ENCODE assay signal across 17 cellular contexts in the genomic region with DNA sequence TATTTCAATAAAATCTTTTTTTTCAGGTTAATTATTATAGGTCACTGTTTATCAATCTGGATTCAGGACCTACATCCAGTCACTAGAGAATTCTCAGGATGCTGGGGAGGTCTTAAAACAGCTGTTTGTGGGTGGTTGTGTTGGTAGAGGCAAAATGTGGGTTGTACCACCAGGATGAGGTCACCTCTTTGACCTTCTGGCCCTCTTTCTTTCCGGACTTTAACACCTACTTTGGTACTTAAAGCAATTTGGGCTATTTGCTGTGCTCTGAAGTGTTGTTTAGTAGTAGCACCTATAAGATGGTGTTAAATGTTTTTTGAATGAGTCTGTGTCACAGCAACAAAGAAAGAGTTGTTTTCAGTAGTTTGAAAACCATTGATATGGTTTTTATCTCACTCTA. TPM values are rescaled to one million over a fixed set of nuclear protein-coding genes. Genes with fewer than 3 reads are reported as not detected.
DNase-seq lines count a peak whose midpoint lies in the region; ATAC-seq, FAIRE-seq and TF ChIP-seq lines count a peak whose summit lies in the region.
"Had no signal": no experiment of that assay in that cellular context is flagged by ENCODE, and none has a peak within 500 bp of the region (broad histone marks: within the 10 kb centered on the region; RNA-seq: fewer than 3 reads in every experiment).

No MANE protein-coding gene starts in this region.

- H3K9ac ChIP-seq in K562 (ENCODE audit: insufficient read depth in 1 of 2, low read depth in 2 of 2, low read length in 2 of 2) (no peak overlapping the region), smooth muscle cell (ENCODE audit: low read depth) (no peak overlapping the region)

- H3K4me2 ChIP-seq in K562 (ENCODE audit: insufficient read depth, low read length) = no peak overlapping the region
- no peak overlapping the region for H3K4me2 ChIP-seq in smooth muscle cell

- H3K4me3 ChIP-seq in K562 = no peak overlapping the region
- H3K4me3 ChIP-seq in smooth muscle cell = no peak overlapping the region
- H3K4me3 ChIP-seq in esophagus muscularis mucosa = no peak overlapping the region
- H3K4me3 ChIP-seq: gastrocnemius medialis, lower lobe of right lung, thyroid gland had no signal

- peaks cover 3% of the 10 kb centered on the region; the same call in 1 of the 3 replicates for H3K36me3 ChIP-seq in K562 (ENCODE audit: control insufficient read depth, insufficient read depth, low read length)
- no peaks in the 10 kb centered on the region for H3K36me3 ChIP-seq in smooth muscle cell (ENCODE audit: low read depth)
- H3K36me3 ChIP-seq in esophagus muscularis mucosa = no peaks in the 10 kb centered on the region
- H3K36me3 ChIP-seq: gastrocnemius medialis, lower lobe of right lung, thyroid gland had no signal

- 78% methylated on average over 1 of the region's 1 CpG for WGBS in K562 (ENCODE audit: insufficient coverage, low coverage, missing lambda C conversion rate)
- WGBS in smooth muscle cell (ENCODE audit: low lambda C conversion rate) = 71% methylated on average over 1 of the region's 1 CpG
- WGBS in esophagus muscularis mucosa = 57% methylated on average over 1 of the region's 1 CpG

- no peaks in the 10 kb centered on the region for H3K27me3 Mint-ChIP-seq in stimulated activated naive B cell treated with anti-CD40 and anti-IgM and Interleukin-4, amounts not matched to agents 10 μg/mL and 1 μg/mL and 100 μg/mL, for 72 hours
- H3K27me3 Mint-ChIP-seq: activated CD4-positive, alpha-beta T cell treated with anti-CD3 and anti-CD28 coated beads, Interleukin-2, amount 10 ng/mL, durations not matched to agents 24 days and 14 days had no signal

- peak; percentile 8 for DNase-seq in activated gamma-delta T cell treated with Interleukin-2 at 50 U/mL for 16 hours
- DNase-seq in activated gamma-delta T cell (lab: John Stamatoyannopoulos, UW) = no peak
- DNase-seq in K562 (ENCODE audit: extremely low read depth in 1 of 4, low spot score in 3 of 4) = no peak
- DNase-seq in stimulated activated naive B cell treated with anti-CD40 and anti-IgM and Interleukin-4, amounts not matched to agents 10 μg/mL and 1 μg/mL and 100 μg/mL, for 72 hours = no peak
- no peak for DNase-seq in smooth muscle cell (lab: John Stamatoyannopoulos, UW; ENCODE audit: unreplicated experiment)
- no peak for DNase-seq in esophagus muscularis mucosa (ENCODE audit: extremely low spot score)
- no peak for DNase-seq in NCI-H1417 treated with DMSO at 0.1 percent for 48 hours (lab: John Stamatoyannopoulos, UW)
- DNase-seq: activated CD4-positive, alpha-beta T cell treated with anti-CD3 and anti-CD28 coated beads, Interleukin-2, amount 10 ng/mL, durations not matched to agents 24 days and 14 days; activated T-cell treated with anti-CD3 and anti-CD28 coated beads, Interleukin-2, amount 50 U/mL, for 4 hours; cerebellar nuclear complex; gastrocnemius medialis; lower lobe of right lung; NCI-H2029 treated with DMSO at 0.1 percent for 48 hours; NCI-H526; thyroid gland had no signal

- no peaks in the 10 kb centered on the region for H3K27me3 ChIP-seq in K562 (ENCODE audit: control insufficient read depth in 2 of 2, insufficient read depth in 2 of 2, low read length in 2 of 2)
- H3K27me3 ChIP-seq in smooth muscle cell (ENCODE audit: low read depth) = no peaks in the 10 kb centered on the region
- H3K27me3 ChIP-seq in esophagus muscularis mucosa = no peaks in the 10 kb centered on the region
- H3K27me3 ChIP-seq: gastrocnemius medialis, thyroid gland had no signal

- TF ChIP-seq POLR2A in K562 (conservative IDR thresholded peaks at IDR 0.05) (no peak), esophagus muscularis mucosa (IDR thresholded peaks at IDR 0.05; ENCODE audit: low read depth) (no peak)

- peaks cover 35 to 72% of the 10 kb centered on the region in 2 donors for H3K4me1 Mint-ChIP-seq in stimulated activated naive B cell treated with anti-CD40 and anti-IgM and Interleukin-4, amounts not matched to agents 10 μg/mL and 1 μg/mL and 100 μg/mL, for 72 hours

- no peaks in the 10 kb centered on the region for H3F3A ChIP-seq in smooth muscle cell (ENCODE audit: low read depth)

- H3K27ac ChIP-seq in K562 (ENCODE audit: extremely low read depth, low read depth, low read length) (no peak overlapping the region), smooth muscle cell (ENCODE audit: low read depth) (no peak overlapping the region), esophagus muscularis mucosa (replicated peaks in 1 of 4) (no peak overlapping the region)
- H3K27ac ChIP-seq: gastrocnemius medialis, lower lobe of right lung, thyroid gland had no signal

- H3K79me2 ChIP-seq in K562 (ENCODE audit: control insufficient read depth, insufficient read depth, low read length) = peaks cover 21% of the 10 kb centered on the region; the same call in 2 of the 3 replicates
- H3K79me2 ChIP-seq in smooth muscle cell (ENCODE audit: low read depth) = peaks cover 89% of the 10 kb centered on the region

- BruUV-seq in K562 (replicated peaks; lab: Mats Ljungman, UMichigan) = no TSS peak

- H3K9me3 ChIP-seq in K562 (replicated peaks; ENCODE audit: control insufficient read depth, insufficient read depth, low read depth, low read length) (no peaks in the 10 kb centered on the region), smooth muscle cell (replicated peaks; ENCODE audit: low read depth) (no peaks in the 10 kb centered on the region), esophagus muscularis mucosa (no peaks in the 10 kb centered on the region)
- H3K9me3 ChIP-seq: gastrocnemius medialis, lower lobe of right lung, thyroid gland had no signal

- POLR2A ChIA-PET in K562 (lab: Yijun Ruan, JAX) = interaction anchor here (0.8 kb wide), 1 partner anchor 87 kb away, joined by 3 read pairs; no protein-coding TSS in a partner anchor

- FAIRE-seq in K562 (lab: Jason Lieb, UNC) = no peak
- FAIRE-seq: endothelial cell of umbilical vein had no signal

- peak overlapping the region; percentile 47 for H3K27ac Mint-ChIP-seq in stimulated activated naive B cell treated with anti-CD40 and anti-IgM and Interleukin-4, amounts not matched to agents 10 μg/mL and 1 μg/mL and 100 μg/mL, for 72 hours
- H3K27ac Mint-ChIP-seq: activated CD4-positive, alpha-beta T cell treated with anti-CD3 and anti-CD28 coated beads, Interleukin-2, amount 10 ng/mL, durations not matched to agents 24 days and 14 days had no signal

- TF ChIP-seq EP300 in K562 (IDR thresholded peaks at IDR 0.05; ENCODE audit: low read length) = no peak
- TF ChIP-seq EP300 in esophagus muscularis mucosa (IDR thresholded peaks at IDR 0.05) = no peak

- no peaks in the 10 kb centered on the region for H3K9me3 Mint-ChIP-seq in stimulated activated naive B cell treated with anti-CD40 and anti-IgM and Interleukin-4, amounts not matched to agents 10 μg/mL and 1 μg/mL and 100 μg/mL, for 72 hours
- H3K9me3 Mint-ChIP-seq: activated CD4-positive, alpha-beta T cell treated with anti-CD3 and anti-CD28 coated beads, Interleukin-2, amount 10 ng/mL, durations not matched to agents 24 days and 14 days; activated T-cell treated with anti-CD3 and anti-CD28 coated beads, Interleukin-2, amount 50 U/mL, for 4 hours had no signal

- H2AFZ ChIP-seq in K562 (ENCODE audit: low read depth, low read length) = no peak overlapping the region
- H2AFZ ChIP-seq in smooth muscle cell (ENCODE audit: low read depth) = no peak overlapping the region

- H3K9me1 ChIP-seq in K562 (ENCODE audit: control insufficient read depth, insufficient read depth, low read length) = no peaks in the 10 kb centered on the region

- ATAC-seq in HG02943 (IDR thresholded peaks at IDR 0.05; ENCODE audit: low read depth, unreplicated experiment) = peak; percentile 60
- no peak for ATAC-seq in K562
- peak; percentile 53 to 55 for ATAC-seq in stimulated activated naive B cell treated with anti-CD40 and anti-IgM and Interleukin-4, amounts not matched to agents 10 μg/mL and 1 μg/mL and 100 μg/mL, for 72 hours (replicated peaks)
- ATAC-seq: gastrocnemius medialis had no signal

- H3K4me3 Mint-ChIP-seq in stimulated activated naive B cell treated with anti-CD40 and anti-IgM and Interleukin-4, amounts not matched to agents 10 μg/mL and 1 μg/mL and 100 μg/mL, for 72 hours = no peak overlapping the region
- H3K4me3 Mint-ChIP-seq: activated CD4-positive, alpha-beta T cell treated with anti-CD3 and anti-CD28 coated beads, Interleukin-2, amount 10 ng/mL, durations not matched to agents 24 days and 14 days; activated T-cell treated with anti-CD3 and anti-CD28 coated beads, Interleukin-2, amount 50 U/mL, for 4 hours had no signal

- no peaks in the 10 kb centered on the region for H4K20me1 ChIP-seq in K562 (replicated peaks; ENCODE audit: control insufficient read depth, insufficient read depth, low read length)
- H4K20me1 ChIP-seq in smooth muscle cell (ENCODE audit: low read depth) = peaks cover 44% of the 10 kb centered on the region

- CTCF ChIA-PET in K562 (lab: Yijun Ruan, JAX; ENCODE audit: low intra/inter-chr PET ratio) = no interaction called here

- TF ChIP-seq RAD21 in K562 (CRISPR knock-in tag; conservative IDR thresholded peaks at IDR 0.05 in 1 of 2, IDR thresholded peaks at IDR 0.05 in 1 of 2) = no peak

- H3K4me1 ChIP-seq in K562 (replicated peaks in 1 of 2; ENCODE audit: control insufficient read depth in 2 of 2, insufficient read depth in 2 of 2, low read length in 2 of 2) = peaks cover 0 to 6% of the 10 kb centered on the region in 2 experiments; a peak in 1 of 5 replicates
- no peaks in the 10 kb centered on the region for H3K4me1 ChIP-seq in smooth muscle cell (ENCODE audit: low read depth)
- H3K4me1 ChIP-seq in esophagus muscularis mucosa = peaks cover 7 to 32% (median 22%) of the 10 kb centered on the region in 4 donors
- H3K4me1 ChIP-seq: gastrocnemius medialis had no signal

- no peak for TF ChIP-seq CTCF in K562 (IDR thresholded peaks at IDR 0.05 in 2 of 3, conservative IDR thresholded peaks at IDR 0.05 in 1 of 3; ENCODE audit: insufficient read depth in 2 of 3, low read depth in 1 of 3, low read length in 3 of 3)
- TF ChIP-seq CTCF in smooth muscle cell (IDR thresholded peaks at IDR 0.05; ENCODE audit: borderline replicate concordance, insufficient read depth, poor library complexity, severe bottlenecking) = no peak
- no peak for TF ChIP-seq CTCF in esophagus muscularis mucosa (IDR thresholded peaks at IDR 0.05)

- in situ Hi-C loops in K562 (cut with MboI) = no loop called here

- H3K36me3 Mint-ChIP-seq in stimulated activated naive B cell treated with anti-CD40 and anti-IgM and Interleukin-4, amounts not matched to agents 10 μg/mL and 1 μg/mL and 100 μg/mL, for 72 hours = peaks cover 15 to 32% of the 10 kb centered on the region in 2 donors

- intact Hi-C loops in K562 (cut with micrococcal nuclease) (no loop called here), esophagus muscularis mucosa (cut with DNase I) (no loop called here)

RNA-seq across cellular contexts. Expression of a gene that starts 14.6 kb away (rescaled TPM):
- total RNA-seq in K562 (2011; cell fraction: chromatin; rRNA removed; ENCODE audit: low replicate concordance) = 36.7 and 94.3 TPM in 2 replicates
- 17.5 and 23.4 TPM in 2 replicates for total RNA-seq in K562 (2011; cell fraction: nucleolus; rRNA removed)
- total RNA-seq in K562 (2011; cell fraction: nucleoplasm; rRNA removed) = 36.4 and 54.7 TPM in 2 replicates
- 27.9 and 28.0 TPM in 2 replicates for total RNA-seq in K562 (2014; rRNA removed)
- 37.7 and 41.6 TPM in 2 replicates for total RNA-seq in K562 (2014; rRNA removed; fragmentation: Illumina TruSeq; extraction: Trizol)
- total RNA-seq in K562 (2015; rRNA removed; fragmentation: Illumina TruSeq; extraction: Trizol) = 35.1 and 36.5 TPM in 2 replicates
- total RNA-seq in K562 (2021) = 40.7 and 44.5 TPM in 2 replicates
- polyA plus RNA-seq in K562 (2011; rRNA removed) = 37.5 and 48.3 TPM in 2 replicates
- 13.4 and 22.4 TPM in 2 replicates for polyA plus RNA-seq in K562 (2011; cell fraction: cytosol; rRNA removed)
- 44.3 and 44.7 TPM in 2 replicates for polyA plus RNA-seq in K562 (2011; cell fraction: nucleus; rRNA removed)
- 14.8 and 21.1 TPM in 2 replicates for polyA plus RNA-seq in K562 (2012)
- polyA plus RNA-seq in K562 (2014; fragmentation: Illumina TruSeq; extraction: Trizol) = 29.6 and 36.6 TPM in 2 replicates
- 10 to 100 TPM; 14.7 to 15.6 TPM for polyA plus RNA-seq in K562 (2014; fragmentation: Nextera tagmentation; extraction: Ambion mirVana)
- polyA plus RNA-seq in K562 (2014; rRNA removed) = 20.7 and 22.0 TPM in 2 replicates
- polyA minus RNA-seq in K562 (2011; rRNA and poly(A)+ RNA removed) = 74.0 and 88.5 TPM in 2 replicates
- polyA minus RNA-seq in K562 (2011; cell fraction: cytosol; rRNA and poly(A)+ RNA removed) = 21.9 and 24.6 TPM in 2 replicates
- 26.9 and 36.1 TPM in 2 replicates for polyA minus RNA-seq in K562 (2011; cell fraction: nucleus; rRNA and poly(A)+ RNA removed)
- 46.2 and 55.9 TPM in 2 replicates for total RNA-seq in smooth muscle cell
- 33.6 and 39.9 TPM in 2 replicates for polyA plus RNA-seq in smooth muscle cell
- 10 to 100 TPM; 14.5 to 23.2 (median 17.8) TPM for total RNA-seq in esophagus muscularis mucosa
